In the genomic region with DNA sequence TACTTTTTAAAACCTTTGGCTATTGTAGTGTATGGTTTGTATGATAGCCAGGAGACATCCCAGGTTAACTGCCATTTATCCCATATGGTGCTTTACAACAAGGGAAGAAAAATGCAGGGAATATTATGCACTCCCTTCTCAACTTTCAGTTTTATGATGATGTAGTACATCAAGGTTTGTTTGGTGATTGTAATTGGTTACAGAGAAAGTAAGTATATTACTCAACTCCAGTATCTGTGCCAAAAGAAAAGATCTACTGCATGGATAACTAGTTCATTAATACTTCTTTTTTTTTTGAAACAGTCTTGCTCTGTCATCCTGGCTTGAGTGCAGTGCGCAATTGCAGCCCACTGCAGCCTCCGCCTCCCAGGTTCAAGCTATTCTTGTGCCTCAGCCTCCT, we compare ENCODE assay signal across 21 cellular contexts.
A peak's percentile ranks its signal among the peaks of the same experiment; 100 is the strongest.
DNase-seq lines count a peak whose midpoint lies in the region; ATAC-seq and TF ChIP-seq lines count a peak whose summit lies in the region.
"Had no signal": no experiment of that assay in that cellular context is flagged by ENCODE, and none has a peak within 500 bp of the region (broad histone marks: within the 10 kb centered on the region; RNA-seq: fewer than 3 reads in every experiment).

No MANE protein-coding gene starts in this region.

- peaks cover 28% of the 10 kb centered on the region for H3K36me3 ChIP-seq in adipocyte (ENCODE audit: control insufficient read depth, insufficient read depth, low read length, severe bottlenecking)
- no peaks in the 10 kb centered on the region for H3K36me3 ChIP-seq in fibroblast of lung (ENCODE audit: control insufficient read depth, insufficient read depth, low read length)

- H3K9ac ChIP-seq in adipocyte (ENCODE audit: low read length) (no peak overlapping the region), fibroblast of lung (ENCODE audit: insufficient read depth, low read length) (no peak overlapping the region)
- H3K9ac ChIP-seq: BLaER1 had no signal

- intact Hi-C loops in left cardiac atrium (cut with DNase I), result no loop called here

- H3K4me3 ChIP-seq in adipocyte (ENCODE audit: low read length), result no peak overlapping the region
- no peak overlapping the region for H3K4me3 ChIP-seq in fibroblast of lung (replicated peaks in 1 of 4; ENCODE audit: control extremely low read depth in 1 of 4, insufficient read depth in 1 of 4, low read depth in 3 of 4, low read length in 4 of 4)
- H3K4me3 ChIP-seq in foreskin fibroblast (ENCODE audit: low read depth in 1 of 2, low read length in 2 of 2), result no peak overlapping the region
- H3K4me3 ChIP-seq: BLaER1 had no signal

- TF ChIP-seq CTCF in fibroblast of lung (conservative IDR thresholded peaks at IDR 0.05 in 1 of 2, IDR thresholded peaks at IDR 0.05 in 1 of 2; ENCODE audit: low read depth in 1 of 2, low read length in 2 of 2) (no peak), foreskin fibroblast (IDR thresholded peaks at IDR 0.05; ENCODE audit: low read depth, low read length) (no peak)

- H3K4me1 ChIP-seq in adipocyte (ENCODE audit: control insufficient read depth, insufficient read depth, low read length) (peaks cover 37% of the 10 kb centered on the region), fibroblast of lung (ENCODE audit: control insufficient read depth, extremely low read depth, insufficient read depth, low read length) (no peaks in the 10 kb centered on the region)

- ATAC-seq in left cardiac atrium, result no peak
- ATAC-seq in GM21576 (IDR thresholded peaks at IDR 0.05; ENCODE audit: unreplicated experiment), result no peak
- ATAC-seq: HepG2, Panc1 had no signal

- DNase-seq in EH (ENCODE audit: low read depth) (peak; percentile 34), adipocyte (ENCODE audit: low read depth) (peak; percentile 56), fibroblast of lung (ENCODE audit: low read depth in 2 of 2) (peak; percentile 7 to 34), foreskin fibroblast (peak; percentile 16 to 51), left cardiac atrium (no peak), HEK293T (ENCODE audit: extremely low spot score) (no peak)
- DNase-seq in activated CD4-positive, alpha-beta T cell treated with anti-CD3 and anti-CD28 coated beads, Interleukin-2, amount 50 U/mL, for 4 hours, result no peak
- DNase-seq: CD4-positive, alpha-beta T cell; HCEC 1CT; KBM-7; MV-4-11; NCI-H1105 treated with DMSO at 0.1 percent for 48 hours; NCI-H146; NCI-H1930; NCI-H446 treated with DMSO at 0.1 percent for 48 hours; NCI-H526 treated with DMSO at 0.1 percent for 48 hours; SHP77 treated with DMSO at 0.1 percent for 48 hours had no signal

- H3K27ac ChIP-seq in fibroblast of lung (ENCODE audit: insufficient read depth, low read length), result no peak overlapping the region
- H3K27ac ChIP-seq: BLaER1 had no signal

- CTCF ChIA-PET in HEK293T (lab: Yijun Ruan, JAX), result no interaction called here

- POLR2A ChIA-PET in HEK293T (lab: Yijun Ruan, JAX), result no interaction called here

- H2AFZ ChIP-seq in fibroblast of lung (ENCODE audit: low read length), result no peak overlapping the region

- no peak overlapping the region for H3K4me2 ChIP-seq in fibroblast of lung (ENCODE audit: extremely low read depth, insufficient read depth, low read length)
- H3K4me2 ChIP-seq: BLaER1 had no signal

- peaks cover 5% of the 10 kb centered on the region for H3K79me2 ChIP-seq in fibroblast of lung (ENCODE audit: control insufficient read depth, insufficient read depth, low read length)

- no peaks in the 10 kb centered on the region for H4K20me1 ChIP-seq in fibroblast of lung (ENCODE audit: control insufficient read depth, extremely low read depth, insufficient read depth, low read length)
- H4K20me1 ChIP-seq: BLaER1 had no signal

- no peaks in the 10 kb centered on the region for H3K9me3 ChIP-seq in adipocyte (ENCODE audit: control insufficient read depth, low read length)
- no peaks in the 10 kb centered on the region for H3K9me3 ChIP-seq in fibroblast of lung (ENCODE audit: control insufficient read depth, insufficient read depth, low read depth, low read length)
- H3K9me3 ChIP-seq: BLaER1 had no signal

- H3K27me3 ChIP-seq in adipocyte (replicated peaks; ENCODE audit: control insufficient read depth, insufficient read depth, low read length), result no peaks in the 10 kb centered on the region
- H3K27me3 ChIP-seq in fibroblast of lung (ENCODE audit: control insufficient read depth, insufficient read depth, low read length), result no peaks in the 10 kb centered on the region
- H3K27me3 ChIP-seq: BLaER1 had no signal

TF ChIP-seq in HEK293T, 16 proteins besides CTCF, POLR2A, EP300 and RAD21:
- TF ChIP-seq ELF4 (IDR thresholded peaks at IDR 0.05), result no peak
- no peak for TF ChIP-seq LEF1 (IDR thresholded peaks at IDR 0.05; ENCODE audit: borderline replicate concordance)
- TF ChIP-seq ARNT (IDR thresholded peaks at IDR 0.05), result no peak
- no peak for TF ChIP-seq FOXM1 (IDR thresholded peaks at IDR 0.05; ENCODE audit: borderline replicate concordance)
- no peak for TF ChIP-seq SP1 (IDR thresholded peaks at IDR 0.05)
- TF ChIP-seq L3MBTL2 (conservative IDR thresholded peaks at IDR 0.05), result no peak
- no peak for TF ChIP-seq FOXK2 (IDR thresholded peaks at IDR 0.05)
- no peak for TF ChIP-seq NFRKB (IDR thresholded peaks at IDR 0.05)
- no peak for TF ChIP-seq FOXA1 (IDR thresholded peaks at IDR 0.05)
TF ChIP-seq in HEK293T: peak in this region for 0.

Comparison
In these comparisons a context has a peak if more than half of its experiments do, and no peak if none do; other contexts are left out.
1. DNase-seq: peak in EH (single experiment), adipocyte (single experiment), fibroblast of lung (2 of 2) and foreskin fibroblast (2 of 2); none in activated CD4-positive, alpha-beta T cell treated with anti-CD3 and anti-CD28 coated beads, Interleukin-2, amount 50 U/mL, for 4 hours (0 of 2), left cardiac atrium (single experiment) and HEK293T (single experiment).